Comparison of ENCODE assay signal across 9 cellular contexts in the genomic region with DNA sequence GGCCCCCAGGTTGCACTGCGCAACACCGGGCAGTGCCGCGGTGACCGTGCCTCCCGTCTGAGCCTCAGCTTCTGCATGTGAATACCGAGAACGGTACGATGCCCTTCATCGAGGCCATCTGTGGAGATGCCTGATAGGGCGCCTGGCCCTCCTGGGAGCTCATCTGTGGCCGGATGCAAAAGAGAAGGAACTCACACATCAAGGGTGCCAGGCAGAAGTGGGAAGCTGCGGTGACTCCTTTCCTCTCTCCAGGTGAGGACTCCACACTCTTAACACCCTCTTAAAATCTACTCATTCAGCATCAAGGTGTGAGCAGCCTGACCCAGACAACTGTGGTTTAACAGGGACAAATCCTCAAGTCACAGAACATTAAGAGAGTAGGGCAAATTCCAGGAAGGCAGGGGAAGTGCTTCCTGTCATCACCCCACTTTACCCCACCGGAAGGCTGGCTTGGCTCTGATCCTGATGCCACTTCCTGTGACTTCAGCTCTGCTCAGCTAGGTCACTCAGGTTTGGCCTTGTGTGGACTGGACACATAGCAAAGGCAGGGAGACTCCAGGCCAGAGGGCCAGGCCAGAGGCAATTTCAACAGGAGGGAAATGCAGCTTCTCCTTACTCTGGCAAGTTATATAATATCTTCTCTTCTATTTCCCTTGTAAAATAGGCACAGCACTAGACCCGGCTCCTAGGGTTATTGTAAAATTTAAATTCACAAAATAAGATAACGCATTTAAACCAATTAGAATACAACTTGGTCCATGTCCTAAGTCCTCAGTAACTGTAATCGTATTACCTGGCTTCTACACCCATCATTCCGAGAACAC.
A peak's percentile ranks its signal among the peaks of the same experiment; 100 is the strongest.
DNase-seq lines count a peak whose midpoint lies in the region; ATAC-seq, FAIRE-seq and TF ChIP-seq lines count a peak whose summit lies in the region.
"Had no signal": no experiment of that assay in that cellular context is flagged by ENCODE, and none has a peak within 500 bp of the region (broad histone marks: within the 10 kb centered on the region; RNA-seq: fewer than 3 reads in every experiment).

No MANE protein-coding gene starts in this region.

- TF ChIP-seq RAD21 in GM12878 (IDR thresholded peaks at IDR 0.05; ENCODE audit: insufficient read depth, low read depth, low read length) = no peak

- RAD21 ChIA-PET in GM12878 (lab: Charles Lee; ENCODE audit: unreplicated experiment) = interaction anchor here (1.0 to 7.2 kb wide), 5 partner anchors 9 to 248 kb away, joined by 4 to 102 read pairs (median 6); no protein-coding TSS in a partner anchor

- no peak for TF ChIP-seq EP300 in GM12878 (IDR thresholded peaks at IDR 0.05; ENCODE audit: borderline replicate concordance in 1 of 2, control insufficient read depth in 1 of 2, low read depth in 2 of 2, low read length in 2 of 2)

- peak overlapping the region; percentile 24; the same call in 1 of the 2 replicates for H2AFZ ChIP-seq in PC-3 (ENCODE audit: low read length)
- peak overlapping the region; percentile 13 for H2AFZ ChIP-seq in GM12878 (ENCODE audit: control insufficient read depth, low read depth, low read length)

- peak overlapping the region; percentile 75 for H3K27ac ChIP-seq in PC-3 (ENCODE audit: low read length)
- no peak overlapping the region for H3K27ac ChIP-seq in GM12878 (ENCODE audit: control insufficient read depth, insufficient read depth)

- H3K9me3 Mint-ChIP-seq in nephron progenitor cell = no peaks in the 10 kb centered on the region

- 60% methylated on average over 18 of the region's 18 CpGs for WGBS in GM12878 (ENCODE audit: insufficient coverage, insufficient replicate concordance, low lambda C conversion rate, missing lambda C conversion rate)

- peaks cover 20% of the 10 kb centered on the region for H3K27me3 Mint-ChIP-seq in nephron progenitor cell (ENCODE audit: low read depth, poor library complexity)

- H3F3A ChIP-seq in PC-3 (ENCODE audit: low read length, unreplicated experiment) = peaks cover 4% of the 10 kb centered on the region

- intact Hi-C loops in PC-3 (cut with micrococcal nuclease) (loop anchor here (10.0 kb wide), 1 partner anchor 445 kb away; no protein-coding TSS in a partner anchor), GM12878 (cut with micrococcal nuclease; ENCODE audit: unreplicated experiment) (loop anchor here (10.0 kb wide), 1 partner anchor 405 kb away; a partner anchor contains a TSS)

- H3K4me1 ChIP-seq in PC-3 (ENCODE audit: insufficient read depth, low read length) (peaks cover 25% of the 10 kb centered on the region), GM12878 (ENCODE audit: control insufficient read depth, insufficient read depth, low read length) (peaks cover 17% of the 10 kb centered on the region)

- H3K27me3 ChIP-seq in PC-3 (ENCODE audit: low read length) (no peaks in the 10 kb centered on the region), GM12878 (replicated peaks in 1 of 2; ENCODE audit: control insufficient read depth in 2 of 2, insufficient read depth in 2 of 2, low read length in 1 of 2) (no peaks in the 10 kb centered on the region)

- H3K79me2 ChIP-seq in PC-3 (ENCODE audit: low read length) = no peaks in the 10 kb centered on the region
- no peaks in the 10 kb centered on the region for H3K79me2 ChIP-seq in GM12878 (ENCODE audit: control insufficient read depth, insufficient read depth, low read length)

- H3K4me1 Mint-ChIP-seq in nephron progenitor cell = peaks cover 58% of the 10 kb centered on the region

- FAIRE-seq in GM12878 (lab: Jason Lieb, UNC) = peak; percentile 65
- FAIRE-seq: islet of Langerhans had no signal

- H3K4me3 Mint-ChIP-seq in nephron progenitor cell = no peak overlapping the region

- in situ Hi-C loops in GM12878 (cut with MboI) = loop anchor here (5.0 to 10.0 kb wide), 3 partner anchors 242 to 442 kb away; a partner anchor contains a TSS

- H3K9me3 ChIP-seq in PC-3 (ENCODE audit: low read length) (no peaks in the 10 kb centered on the region), GM12878 (replicated peaks; ENCODE audit: control insufficient read depth, insufficient read depth, low read length) (no peaks in the 10 kb centered on the region)

- DNase-seq in GM12865 (ENCODE audit: low read depth) = peak; percentile 46
- DNase-seq in PC-3 = peak; percentile 72
- no peak for DNase-seq in GM12878 (ENCODE audit: low read depth, low spot score)
- no peak for DNase-seq in nephron progenitor cell
- no peak for DNase-seq in left lobe of liver (ENCODE audit: low spot score)
- no peak for DNase-seq in NCI-H524 (lab: John Stamatoyannopoulos, UW)
- DNase-seq in NCI-H345 treated with DMSO at 0.1 percent for 48 hours (lab: John Stamatoyannopoulos, UW; ENCODE audit: unreplicated experiment) = no peak

- no peak for TF ChIP-seq POLR2A in GM12878 (IDR thresholded peaks at IDR 0.05; ENCODE audit: low read depth, low read length)

- peak overlapping the region; percentile 32 for H3K27ac Mint-ChIP-seq in nephron progenitor cell

- H3K4me2 ChIP-seq in PC-3 (ENCODE audit: low read length) = peak overlapping the region; percentile 51
- H3K4me2 ChIP-seq in GM12878 (ENCODE audit: control insufficient read depth, insufficient read depth) = no peak overlapping the region

- H3K4me3 ChIP-seq in GM12865 (ENCODE audit: low read depth, low read length) = no peak overlapping the region
- no peak overlapping the region for H3K4me3 ChIP-seq in PC-3 (ENCODE audit: low read length)
- no peak overlapping the region for H3K4me3 ChIP-seq in GM12878

- H3K9ac ChIP-seq in PC-3 (ENCODE audit: low read length) (peak overlapping the region; percentile 22; the same call in 1 of the 2 replicates), GM12878 (ENCODE audit: control insufficient read depth, insufficient read depth, low read length) (no peak overlapping the region)

- ATAC-seq in PC-3 (peak; percentile 64), GM12878 (no peak), left lobe of liver (no peak), GM19452 (IDR thresholded peaks at IDR 0.05; ENCODE audit: unreplicated experiment) (no peak)

- H3K36me3 ChIP-seq in PC-3 (ENCODE audit: low read depth, low read length) (no peaks in the 10 kb centered on the region), GM12878 (ENCODE audit: control insufficient read depth in 2 of 2, insufficient read depth in 2 of 2, low read length in 1 of 2) (no peaks in the 10 kb centered on the region; a peak in 1 of 4 replicates)

- TF ChIP-seq CTCF in GM12865 (IDR thresholded peaks at IDR 0.05; ENCODE audit: insufficient read depth, low read depth, low read length, missing control alignments) (no peak), PC-3 (conservative IDR thresholded peaks at IDR 0.05; ENCODE audit: low read depth, low read length) (no peak), GM12878 (IDR thresholded peaks at IDR 0.05 in 2 of 3, conservative IDR thresholded peaks at IDR 0.05 in 1 of 3; ENCODE audit: control insufficient read depth in 2 of 3, extremely low read depth in 1 of 3, insufficient read depth in 1 of 3, low read depth in 3 of 3, low read length in 3 of 3) (no peak), nephron progenitor cell (IDR thresholded peaks at IDR 0.05) (no peak)

- H3K9me2 ChIP-seq in PC-3 (replicated peaks; ENCODE audit: low read length) = no peaks in the 10 kb centered on the region

- CTCF ChIA-PET in PC-3 (lab: Charles Lee) = interaction anchor here (1.3 to 2.4 kb wide), 2 partner anchors 13 to 252 kb away, joined by 3 to 27 read pairs; no protein-coding TSS in a partner anchor
- CTCF ChIA-PET in GM12878 (lab: Yijun Ruan, JAX) = interaction anchor here (0.9 to 15.9 kb wide), 8 partner anchors 11 to 440 kb away, joined by 3 to 330 read pairs (median 9); no protein-coding TSS in a partner anchor

- no peaks in the 10 kb centered on the region for H3K36me3 Mint-ChIP-seq in nephron progenitor cell (ENCODE audit: low read depth)

- POLR2A ChIA-PET in PC-3 (lab: Charles Lee; ENCODE audit: unreplicated experiment) (no interaction called here), GM12878 (lab: Charles Lee) (no interaction called here)

- BruUV-seq in PC-3 (replicated peaks; lab: Mats Ljungman, UMichigan) (no TSS peak), GM12878 (replicated peaks; lab: Mats Ljungman, UMichigan) (no TSS peak)

- H4K20me1 ChIP-seq in PC-3 (ENCODE audit: low read length) (no peaks in the 10 kb centered on the region), GM12878 (ENCODE audit: control insufficient read depth, insufficient read depth) (no peaks in the 10 kb centered on the region)

- SMC1A ChIA-PET in GM12878 (lab: Charles Lee; ENCODE audit: uncharacterized antibody, unreplicated experiment) = interaction anchor here (0.5 to 9.7 kb wide), 8 partner anchors 9 to 437 kb away, joined by 3 to 120 read pairs (median 8); no protein-coding TSS in a partner anchor

TF ChIP-seq in GM12878, 131 proteins besides CTCF, POLR2A, EP300 and RAD21:
- no peak for TF ChIP-seq ESRRA (IDR thresholded peaks at IDR 0.05; ENCODE audit: low read length)
- TF ChIP-seq WRNIP1 (IDR thresholded peaks at IDR 0.05; ENCODE audit: borderline replicate concordance, low read depth, low read length) = no peak
- TF ChIP-seq HDAC6 (IDR thresholded peaks at IDR 0.05; ENCODE audit: unreplicated experiment) = no peak
- no peak for TF ChIP-seq HCFC1 (IDR thresholded peaks at IDR 0.05; ENCODE audit: low read length)

Comparison
In these comparisons a context has a peak if more than half of its experiments do, and no peak if none do; other contexts are left out.
1. DNase-seq: peak in GM12865 (single experiment) and PC-3 (single experiment); none in GM12878 (single experiment), nephron progenitor cell (single experiment), left lobe of liver (single experiment), NCI-H524 (0 of 2) and NCI-H345 treated with DMSO at 0.1 percent for 48 hours (single experiment).